In the genomic region with DNA sequence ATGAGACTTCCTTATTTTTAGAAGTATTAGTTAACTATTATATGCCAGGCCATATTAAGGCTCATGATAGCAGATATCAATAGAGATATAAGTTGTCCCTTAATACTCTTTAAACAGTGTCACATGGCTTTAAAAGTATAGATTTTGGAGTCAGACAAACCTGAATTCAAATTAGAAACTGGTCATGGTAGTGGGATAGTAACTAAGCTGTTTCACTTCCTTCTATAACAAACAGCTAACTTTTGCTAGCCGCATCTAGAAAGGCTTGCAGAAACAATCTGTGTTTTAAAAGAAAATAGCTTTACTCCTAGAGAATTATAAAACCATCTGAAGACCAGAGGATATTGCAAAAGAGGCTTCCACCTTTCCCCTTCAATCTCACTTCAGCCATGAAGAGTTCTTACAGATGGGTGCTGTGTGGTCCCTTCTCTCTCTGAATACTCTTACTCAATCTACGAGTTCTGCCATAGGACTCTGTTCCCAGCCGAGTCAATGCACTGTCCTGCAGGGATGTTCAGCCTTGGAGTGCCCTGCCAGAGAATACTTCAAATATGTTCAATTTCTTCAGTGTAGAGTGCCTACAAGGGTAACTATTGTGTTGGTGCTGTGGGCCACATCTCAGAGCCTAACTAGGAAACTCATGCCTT, we compare ENCODE assay signal across 20 cellular contexts.
DNase-seq lines count a peak whose midpoint lies in the region; ATAC-seq and TF ChIP-seq lines count a peak whose summit lies in the region.
"Had no signal": no experiment of that assay in that cellular context is flagged by ENCODE, and none has a peak within 500 bp of the region (broad histone marks: within the 10 kb centered on the region; RNA-seq: fewer than 3 reads in every experiment).

No MANE protein-coding gene starts in this region.

- H4K8ac ChIP-seq in mesenchymal stem cell (ENCODE audit: low read length), result no peak overlapping the region

- H3K9me3 Mint-ChIP-seq in CD8-positive, alpha-beta T cell, result peaks cover 3% of the 10 kb centered on the region
- H3K9me3 Mint-ChIP-seq: activated CD4-positive, alpha-beta memory T cell treated with anti-CD3 and anti-CD28 coated beads for 36 hours; activated T-cell treated with anti-CD3 and anti-CD28 coated beads, Interleukin-2, amount 50 U/mL, for 4 hours; brain had no signal

- H3K9ac ChIP-seq in mesenchymal stem cell (ENCODE audit: low read length), result no peak overlapping the region
- H3K9ac ChIP-seq: KMS-11 had no signal

- H2BK5ac ChIP-seq in mesenchymal stem cell (ENCODE audit: low read depth, low read length, poor library complexity, severe bottlenecking), result no peak overlapping the region

- no peak overlapping the region for H3K4me3 ChIP-seq in GM12865 (ENCODE audit: low read depth, low read length)
- H3K4me3 ChIP-seq in CD8-positive, alpha-beta T cell (ENCODE audit: low read depth, low read length), result no peak overlapping the region
- H3K4me3 ChIP-seq in mesenchymal stem cell (ENCODE audit: insufficient read depth in 1 of 2, low read depth in 1 of 2, low read length in 2 of 2), result no peak overlapping the region
- H3K4me3 ChIP-seq: upper lobe of left lung had no signal

- no peaks in the 10 kb centered on the region for H3K4me1 Mint-ChIP-seq in CD8-positive, alpha-beta T cell (ENCODE audit: low read depth)

- POLR2A ChIA-PET in CD8-positive, alpha-beta T cell (lab: Charles Lee), result no interaction called here

- H3K27me3 ChIP-seq in CD8-positive, alpha-beta T cell (ENCODE audit: insufficient read depth, low read length), result no peaks in the 10 kb centered on the region
- H3K27me3 ChIP-seq in mesenchymal stem cell (ENCODE audit: control insufficient read depth in 1 of 2, insufficient read depth in 1 of 2, low read length in 2 of 2), result no peaks in the 10 kb centered on the region
- H3K27me3 ChIP-seq: upper lobe of left lung had no signal

- H3K36me3 ChIP-seq in CD8-positive, alpha-beta T cell (ENCODE audit: insufficient read depth, low read length), result no peaks in the 10 kb centered on the region
- no peaks in the 10 kb centered on the region for H3K36me3 ChIP-seq in mesenchymal stem cell (ENCODE audit: control insufficient read depth in 1 of 2, insufficient read depth in 2 of 2, low read depth in 1 of 2, low read length in 2 of 2)
- H3K36me3 ChIP-seq: upper lobe of left lung had no signal

- CTCF ChIA-PET in CD8-positive, alpha-beta T cell (lab: Charles Lee), result no interaction called here

- H4K91ac ChIP-seq in mesenchymal stem cell (ENCODE audit: low read length), result no peak overlapping the region

- ATAC-seq in GM19035 (IDR thresholded peaks at IDR 0.05; ENCODE audit: unreplicated experiment) (peak; percentile 62), HG02610 (IDR thresholded peaks at IDR 0.05; ENCODE audit: unreplicated experiment) (peak; percentile 47), HG03565 (IDR thresholded peaks at IDR 0.05; ENCODE audit: unreplicated experiment) (peak; percentile 47)
- ATAC-seq in CD8-positive, alpha-beta T cell, result no peak
- ATAC-seq: activated naive CD4-positive, alpha-beta T cell treated with anti-CD3 and anti-CD28 coated beads, Interleukin-2, amount 50 U/mL, for 72 hours; activated T-cell treated with anti-CD3 and anti-CD28 coated beads, Interleukin-2, amount 50 U/mL, for 4 hours; stimulated activated naive CD8-positive, alpha-beta T cell treated with anti-CD3 and anti-CD28 coated beads, Interleukin-15, amount 100 ng/mL, for 72 hours had no signal

- peaks cover 4% of the 10 kb centered on the region for H3K9me3 ChIP-seq in CD8-positive, alpha-beta T cell (ENCODE audit: low read length)
- H3K9me3 ChIP-seq in mesenchymal stem cell (ENCODE audit: control insufficient read depth, low read length), result no peaks in the 10 kb centered on the region
- H3K9me3 ChIP-seq: upper lobe of left lung had no signal

- H3K4me1 ChIP-seq in CD8-positive, alpha-beta T cell (ENCODE audit: insufficient read depth, low read length), result no peaks in the 10 kb centered on the region
- H3K4me1 ChIP-seq in mesenchymal stem cell (ENCODE audit: control insufficient read depth, insufficient read depth, low read depth, low read length), result no peaks in the 10 kb centered on the region
- H3K4me1 ChIP-seq: upper lobe of left lung had no signal

- whole genome bisulfite sequencing in mesenchymal stem cell, result 39% methylated on average over 3 of the region's 3 CpGs

- no peak overlapping the region for H3K27ac Mint-ChIP-seq in CD8-positive, alpha-beta T cell
- H3K27ac Mint-ChIP-seq: activated CD4-positive, alpha-beta memory T cell treated with anti-CD3 and anti-CD28 coated beads for 36 hours; activated naive CD4-positive, alpha-beta T cell treated with anti-CD3 and anti-CD28 coated beads, Interleukin-2, amount 50 U/mL, for 72 hours; brain; stimulated activated naive CD8-positive, alpha-beta T cell treated with anti-CD3 and anti-CD28 coated beads, Interleukin-15, amount 100 ng/mL, for 72 hours had no signal

- no peak overlapping the region for H3K4me3 Mint-ChIP-seq in CD8-positive, alpha-beta T cell
- H3K4me3 Mint-ChIP-seq: activated CD4-positive, alpha-beta memory T cell treated with anti-CD3 and anti-CD28 coated beads for 36 hours; activated T-cell treated with anti-CD3 and anti-CD28 coated beads, Interleukin-2, amount 50 U/mL, for 4 hours; brain; stimulated activated naive CD8-positive, alpha-beta T cell treated with anti-CD3 and anti-CD28 coated beads, Interleukin-15, amount 100 ng/mL, for 72 hours had no signal

- no peaks in the 10 kb centered on the region for H3K36me3 Mint-ChIP-seq in CD8-positive, alpha-beta T cell
- H3K36me3 Mint-ChIP-seq: activated CD4-positive, alpha-beta memory T cell treated with anti-CD3 and anti-CD28 coated beads for 36 hours; brain had no signal

- H3K27ac ChIP-seq in CD8-positive, alpha-beta T cell (ENCODE audit: low read depth, low read length), result no peak overlapping the region
- H3K27ac ChIP-seq in mesenchymal stem cell (ENCODE audit: low read length, poor library complexity, severe bottlenecking), result no peak overlapping the region
- H3K27ac ChIP-seq: KMS-11, upper lobe of left lung, VCaP had no signal

- no peak overlapping the region for H3K4me2 ChIP-seq in mesenchymal stem cell (ENCODE audit: low read length, poor library complexity, severe bottlenecking)
- H3K4me2 ChIP-seq: KMS-11 had no signal

- H3K23ac ChIP-seq in mesenchymal stem cell (ENCODE audit: low read length in 2 of 2), result no peak overlapping the region

- H2AK5ac ChIP-seq in mesenchymal stem cell (ENCODE audit: low read length, severe bottlenecking), result no peak overlapping the region

- no peak overlapping the region for H3K4ac ChIP-seq in mesenchymal stem cell (ENCODE audit: low read depth in 1 of 2, low read length in 2 of 2)

- H2BK15ac ChIP-seq in mesenchymal stem cell (ENCODE audit: low read depth, poor library complexity, severe bottlenecking), result no peak overlapping the region

- no peaks in the 10 kb centered on the region for H3K27me3 Mint-ChIP-seq in CD8-positive, alpha-beta T cell (ENCODE audit: low read depth)
- H3K27me3 Mint-ChIP-seq: activated CD4-positive, alpha-beta memory T cell treated with anti-CD3 and anti-CD28 coated beads for 36 hours; brain; stimulated activated naive CD8-positive, alpha-beta T cell treated with anti-CD3 and anti-CD28 coated beads, Interleukin-15, amount 100 ng/mL, for 72 hours had no signal

- TF ChIP-seq CTCF in GM12865 (IDR thresholded peaks at IDR 0.05; ENCODE audit: insufficient read depth, low read depth, low read length, missing control alignments), result no peak
- TF ChIP-seq CTCF in CD8-positive, alpha-beta T cell (IDR thresholded peaks at IDR 0.05), result no peak

- no peak overlapping the region for H3K14ac ChIP-seq in mesenchymal stem cell (ENCODE audit: low read length in 2 of 2)

- H2AFZ ChIP-seq in mesenchymal stem cell (ENCODE audit: low read depth, low read length), result no peak overlapping the region

- H2BK12ac ChIP-seq in mesenchymal stem cell (ENCODE audit: low read length in 2 of 2), result no peak overlapping the region

- H3K18ac ChIP-seq in mesenchymal stem cell (ENCODE audit: low read depth in 1 of 2, low read length in 2 of 2), result no peak overlapping the region

- intact Hi-C loops in CD8-positive, alpha-beta T cell (cut with DNase I, micrococcal nuclease), result no loop called here

- DNase-seq in GM12865 (ENCODE audit: low read depth), result peak; percentile 20
- no peak for DNase-seq in CD8-positive, alpha-beta T cell
- no peak for DNase-seq in stimulated activated naive CD4-positive, alpha-beta T cell treated with Interleukin-2 at 50 U/mL for 16 hours (lab: John Stamatoyannopoulos, UW)
- DNase-seq in activated effector memory CD4-positive, alpha-beta T cell treated with Interleukin-2 at 50 U/mL for 16 hours, result no peak
- no peak for DNase-seq in mesenchymal stem cell
- DNase-seq: activated CD4-positive, alpha-beta memory T cell treated with anti-CD3 and anti-CD28 coated beads for 36 hours; activated T-cell treated with anti-CD3 and anti-CD28 coated beads, Interleukin-2, amount 50 U/mL, for 4 hours; C1 segment of cervical spinal cord; cortex of kidney; foreskin fibroblast; NCI-H1436 treated with DMSO at 0.1 percent for 48 hours; stimulated activated naive CD8-positive, alpha-beta T cell treated with anti-CD3 and anti-CD28 coated beads, Interleukin-15, amount 100 ng/mL, for 72 hours; upper lobe of left lung had no signal

- H2BK120ac ChIP-seq in mesenchymal stem cell (ENCODE audit: low read depth, low read length), result no peak overlapping the region

- no peaks in the 10 kb centered on the region for H3K79me1 ChIP-seq in mesenchymal stem cell (replicated peaks; ENCODE audit: low read length, poor library complexity, severe bottlenecking)
